18 cellular contexts compared by ENCODE assay signal in the genomic region with DNA sequence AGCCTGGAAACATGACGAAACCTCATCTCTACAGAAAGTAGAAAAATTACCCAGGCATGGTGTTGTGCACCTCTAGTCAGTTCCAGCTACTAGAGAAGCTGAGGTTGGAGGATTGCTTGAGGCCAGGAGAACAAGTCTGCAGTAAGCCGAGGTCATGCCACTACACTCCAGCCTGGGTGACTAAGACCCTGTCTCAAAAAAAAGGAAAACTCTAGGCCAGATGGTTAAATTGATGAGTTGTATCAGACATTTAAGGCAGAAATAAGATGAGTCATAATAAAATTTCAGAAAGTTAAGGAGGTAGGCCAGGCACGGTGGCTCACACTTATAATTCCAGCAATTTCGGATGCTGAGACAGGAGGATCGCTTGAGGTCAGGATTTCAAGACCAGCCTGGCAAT. TPM values are rescaled to one million over a fixed set of nuclear protein-coding genes. Genes with fewer than 3 reads are reported as not detected.
A peak's percentile ranks its signal among the peaks of the same experiment; 100 is the strongest.
DNase-seq lines count a peak whose midpoint lies in the region; TF ChIP-seq lines count a peak whose summit lies in the region.
"Had no signal": no experiment of that assay in that cellular context is flagged by ENCODE, and none has a peak within 500 bp of the region (broad histone marks: within the 10 kb centered on the region; RNA-seq: fewer than 3 reads in every experiment).

No MANE protein-coding gene starts in this region.

- intact Hi-C loops in activated CD4-positive, alpha-beta memory T cell treated with anti-CD3 and anti-CD28 coated beads for 36 hours (cut with micrococcal nuclease): no loop called here
- intact Hi-C loops in activated T-helper 2 cell treated with anti-CD3 and anti-CD28 coated beads, Interferon-gamma antibody, Interleukin-2, Interleukin-4, amounts not matched to agents 10 μg/mL and 5 μg/mL and 100 μg/mL, durations not matched to agents 14 hours and 24 hours and 36 hours (cut with micrococcal nuclease): no loop called here

- peaks cover 57% of the 10 kb centered on the region for H3K4me1 Mint-ChIP-seq in activated CD4-positive, alpha-beta memory T cell treated with anti-CD3 and anti-CD28 coated beads for 36 hours (ENCODE audit: low read depth)
- H3K4me1 Mint-ChIP-seq in activated CD4-positive, alpha-beta memory T cell treated with anti-CD3 and anti-CD28 coated beads, Interleukin-2, amount 10 ng/mL, durations not matched to agents 7 days and 5 days: peaks cover 33% of the 10 kb centered on the region
- peaks cover 32% of the 10 kb centered on the region for H3K4me1 Mint-ChIP-seq in activated T-helper 2 cell treated with anti-CD3 and anti-CD28 coated beads, Interferon-gamma antibody, Interleukin-2, Interleukin-4, amounts not matched to agents 10 μg/mL and 5 μg/mL and 100 μg/mL, durations not matched to agents 14 hours and 24 hours and 36 hours (ENCODE audit: low read depth)
- H3K4me1 Mint-ChIP-seq in osteocyte (ENCODE audit: unreplicated experiment): no peaks in the 10 kb centered on the region

- H3K27ac Mint-ChIP-seq in activated CD4-positive, alpha-beta memory T cell treated with anti-CD3 and anti-CD28 coated beads for 36 hours: peak overlapping the region; percentile 68
- no peak overlapping the region for H3K27ac Mint-ChIP-seq in activated CD4-positive, alpha-beta memory T cell treated with anti-CD3 and anti-CD28 coated beads, Interleukin-2, amount 10 ng/mL, durations not matched to agents 7 days and 5 days
- peak overlapping the region; percentile 51 for H3K27ac Mint-ChIP-seq in activated T-helper 2 cell treated with anti-CD3 and anti-CD28 coated beads, Interferon-gamma antibody, Interleukin-2, Interleukin-4, amounts not matched to agents 10 μg/mL and 5 μg/mL and 100 μg/mL, durations not matched to agents 14 hours and 24 hours and 36 hours
- H3K27ac Mint-ChIP-seq in osteocyte (ENCODE audit: unreplicated experiment): peak overlapping the region; percentile 54
- H3K27ac Mint-ChIP-seq: dendritic cell treated with granulocyte-macrophage colony-stimulating factor and Interleukin-4, amounts not matched to agents 40 ng/mL and 50 ng/mL, for 4 days; T-helper 2 cell treated with Interferon-gamma antibody and Interleukin-4, amounts not matched to agents 5 μg/mL and 100 μg/mL, for 36 hours; type B pancreatic cell had no signal

- no peaks in the 10 kb centered on the region for H3K27me3 Mint-ChIP-seq in activated CD4-positive, alpha-beta memory T cell treated with anti-CD3 and anti-CD28 coated beads for 36 hours
- H3K27me3 Mint-ChIP-seq in activated CD4-positive, alpha-beta memory T cell treated with anti-CD3 and anti-CD28 coated beads, Interleukin-2, amount 10 ng/mL, durations not matched to agents 7 days and 5 days: no peaks in the 10 kb centered on the region
- no peaks in the 10 kb centered on the region for H3K27me3 Mint-ChIP-seq in activated T-helper 2 cell treated with anti-CD3 and anti-CD28 coated beads, Interferon-gamma antibody, Interleukin-2, Interleukin-4, amounts not matched to agents 10 μg/mL and 5 μg/mL and 100 μg/mL, durations not matched to agents 14 hours and 24 hours and 36 hours (ENCODE audit: low read depth)
- H3K27me3 Mint-ChIP-seq in osteocyte (ENCODE audit: unreplicated experiment): no peaks in the 10 kb centered on the region
- H3K27me3 Mint-ChIP-seq: dendritic cell treated with granulocyte-macrophage colony-stimulating factor and Interleukin-4, amounts not matched to agents 40 ng/mL and 50 ng/mL, for 4 days; type B pancreatic cell had no signal

- no peak overlapping the region for H3K4me3 Mint-ChIP-seq in activated CD4-positive, alpha-beta memory T cell treated with anti-CD3 and anti-CD28 coated beads for 36 hours
- no peak overlapping the region for H3K4me3 Mint-ChIP-seq in activated CD4-positive, alpha-beta memory T cell treated with anti-CD3 and anti-CD28 coated beads, Interleukin-2, amount 10 ng/mL, durations not matched to agents 7 days and 5 days
- H3K4me3 Mint-ChIP-seq in activated T-helper 2 cell treated with anti-CD3 and anti-CD28 coated beads, Interferon-gamma antibody, Interleukin-2, Interleukin-4, amounts not matched to agents 10 μg/mL and 5 μg/mL and 100 μg/mL, durations not matched to agents 14 hours and 24 hours and 36 hours (ENCODE audit: low read depth): no peak overlapping the region
- H3K4me3 Mint-ChIP-seq in osteocyte (ENCODE audit: unreplicated experiment): no peak overlapping the region
- H3K4me3 Mint-ChIP-seq: dendritic cell treated with granulocyte-macrophage colony-stimulating factor and Interleukin-4, amounts not matched to agents 40 ng/mL and 50 ng/mL, for 4 days; T-helper 2 cell treated with Interferon-gamma antibody and Interleukin-4, amounts not matched to agents 5 μg/mL and 100 μg/mL, for 36 hours; type B pancreatic cell had no signal

- peak; percentile 14 for DNase-seq in activated CD4-positive, alpha-beta memory T cell treated with anti-CD3 and anti-CD28 coated beads for 36 hours
- DNase-seq in activated CD4-positive, alpha-beta memory T cell treated with anti-CD3 and anti-CD28 coated beads, Interleukin-2, amount 10 ng/mL, durations not matched to agents 7 days and 5 days: no peak
- DNase-seq in HCEC 1CT (peak; percentile 46), osteocyte (ENCODE audit: extremely low spot score, unreplicated experiment) (no peak), RWPE1 (ENCODE audit: low spot score) (no peak), DMS53 treated with DMSO at 0.1 percent for 48 hours (lab: John Stamatoyannopoulos, UW; ENCODE audit: unreplicated experiment) (no peak), caudate nucleus (lab: John Stamatoyannopoulos, UW) (no peak)
- DNase-seq in activated T-helper 2 cell treated with anti-CD3 and anti-CD28 coated beads, Interferon-gamma antibody, Interleukin-2, Interleukin-4, amounts not matched to agents 10 μg/mL and 5 μg/mL and 100 μg/mL, durations not matched to agents 14 hours and 24 hours and 36 hours (ENCODE audit: low spot score): no peak
- DNase-seq: activated CD4-positive, alpha-beta T cell treated with anti-CD3 and anti-CD28 coated beads for 1 hour; Karpas-422; NCI-H1436; NCI-H2227 treated with DMSO at 0.1 percent for 48 hours; SHP77 treated with DMSO at 0.1 percent for 48 hours had no signal

- H3K27ac ChIP-seq in RWPE1 (no peak overlapping the region), caudate nucleus (ENCODE audit: low read depth, low read length) (no peak overlapping the region)
- H3K27ac ChIP-seq: parathyroid adenoma had no signal

- POLR2A ChIA-PET in activated CD4-positive, alpha-beta memory T cell treated with anti-CD3 and anti-CD28 coated beads for 36 hours (lab: Charles Lee): no interaction called here
- POLR2A ChIA-PET in activated CD4-positive, alpha-beta memory T cell treated with anti-CD3 and anti-CD28 coated beads, Interleukin-2, amount 10 ng/mL, durations not matched to agents 7 days and 5 days (lab: Charles Lee): interaction anchor here (1.3 kb wide), 1 partner anchor 11 kb away, joined by 6 read pairs; a partner anchor contains a TSS
- POLR2A ChIA-PET in RWPE1 (lab: Yijun Ruan, JAX; ENCODE audit: low non-redundant PET): no interaction called here

- CTCF ChIA-PET in activated CD4-positive, alpha-beta memory T cell treated with anti-CD3 and anti-CD28 coated beads for 36 hours (lab: Charles Lee): interaction anchor here (1.9 kb wide), 1 partner anchor 11 kb away, joined by 7 read pairs; a partner anchor contains a TSS
- CTCF ChIA-PET in activated CD4-positive, alpha-beta memory T cell treated with anti-CD3 and anti-CD28 coated beads, Interleukin-2, amount 10 ng/mL, durations not matched to agents 7 days and 5 days (lab: Charles Lee): interaction anchor here (0.7 to 1.8 kb wide), 2 partner anchors 9 to 11 kb away, joined by 3 to 6 read pairs; a partner anchor contains a TSS
- CTCF ChIA-PET in RWPE1 (lab: Yijun Ruan, JAX): no interaction called here

- H3K9me3 Mint-ChIP-seq in activated CD4-positive, alpha-beta memory T cell treated with anti-CD3 and anti-CD28 coated beads for 36 hours: no peaks in the 10 kb centered on the region
- H3K9me3 Mint-ChIP-seq in activated CD4-positive, alpha-beta memory T cell treated with anti-CD3 and anti-CD28 coated beads, Interleukin-2, amount 10 ng/mL, durations not matched to agents 7 days and 5 days: no peaks in the 10 kb centered on the region
- no peaks in the 10 kb centered on the region for H3K9me3 Mint-ChIP-seq in activated T-helper 2 cell treated with anti-CD3 and anti-CD28 coated beads, Interferon-gamma antibody, Interleukin-2, Interleukin-4, amounts not matched to agents 10 μg/mL and 5 μg/mL and 100 μg/mL, durations not matched to agents 14 hours and 24 hours and 36 hours
- H3K9me3 Mint-ChIP-seq in osteocyte (ENCODE audit: unreplicated experiment): no peaks in the 10 kb centered on the region
- H3K9me3 Mint-ChIP-seq: dendritic cell treated with granulocyte-macrophage colony-stimulating factor and Interleukin-4, amounts not matched to agents 40 ng/mL and 50 ng/mL, for 4 days; T-helper 2 cell treated with Interferon-gamma antibody and Interleukin-4, amounts not matched to agents 5 μg/mL and 100 μg/mL, for 36 hours; type B pancreatic cell had no signal

- peaks cover 47% of the 10 kb centered on the region for H3K36me3 Mint-ChIP-seq in activated CD4-positive, alpha-beta memory T cell treated with anti-CD3 and anti-CD28 coated beads for 36 hours
- H3K36me3 Mint-ChIP-seq in activated CD4-positive, alpha-beta memory T cell treated with anti-CD3 and anti-CD28 coated beads, Interleukin-2, amount 10 ng/mL, durations not matched to agents 7 days and 5 days (ENCODE audit: low read depth): peaks cover 60% of the 10 kb centered on the region
- peaks cover 86% of the 10 kb centered on the region for H3K36me3 Mint-ChIP-seq in activated T-helper 2 cell treated with anti-CD3 and anti-CD28 coated beads, Interferon-gamma antibody, Interleukin-2, Interleukin-4, amounts not matched to agents 10 μg/mL and 5 μg/mL and 100 μg/mL, durations not matched to agents 14 hours and 24 hours and 36 hours (ENCODE audit: low read depth)
- H3K36me3 Mint-ChIP-seq in osteocyte (ENCODE audit: unreplicated experiment): peaks cover 51% of the 10 kb centered on the region

- TF ChIP-seq CTCF in osteocyte (IDR thresholded peaks at IDR 0.05) (no peak), RWPE1 (conservative IDR thresholded peaks at IDR 0.05; ENCODE audit: low read depth) (no peak)

RNA-seq across cellular contexts. Expression of a gene that starts 10.7 kb away (rescaled TPM):
- 100 to 1,000 TPM; 238 to 240 TPM for total RNA-seq in activated CD4-positive, alpha-beta memory T cell treated with anti-CD3 and anti-CD28 coated beads for 36 hours
- total RNA-seq in activated CD4-positive, alpha-beta memory T cell treated with anti-CD3 and anti-CD28 coated beads, Interleukin-2, amount 10 ng/mL, durations not matched to agents 7 days and 5 days: 100 to 1,000 TPM; 120 to 129 TPM
- 217 and 230 TPM in 2 replicates for total RNA-seq in activated T-helper 2 cell treated with anti-CD3 and anti-CD28 coated beads, Interferon-gamma antibody, Interleukin-2, Interleukin-4, amounts not matched to agents 10 μg/mL and 5 μg/mL and 100 μg/mL, durations not matched to agents 14 hours and 24 hours and 36 hours
- total RNA-seq in osteocyte: 85.3 and 90.1 TPM in 2 replicates

RNA-seq across cellular contexts. Expression of a gene that starts 11.2 kb away (rescaled TPM):
- 10 to 100 TPM; 28.3 to 31.7 TPM for total RNA-seq in activated CD4-positive, alpha-beta memory T cell treated with anti-CD3 and anti-CD28 coated beads for 36 hours
- 10 to 100 TPM; 46.7 to 48.2 TPM for total RNA-seq in activated CD4-positive, alpha-beta memory T cell treated with anti-CD3 and anti-CD28 coated beads, Interleukin-2, amount 10 ng/mL, durations not matched to agents 7 days and 5 days
- total RNA-seq in activated T-helper 2 cell treated with anti-CD3 and anti-CD28 coated beads, Interferon-gamma antibody, Interleukin-2, Interleukin-4, amounts not matched to agents 10 μg/mL and 5 μg/mL and 100 μg/mL, durations not matched to agents 14 hours and 24 hours and 36 hours: 23.6 and 26.8 TPM in 2 replicates
- total RNA-seq in osteocyte: 63.8 and 67.8 TPM in 2 replicates

RNA-seq across cellular contexts. Expression of a gene that starts 41.1 kb away (rescaled TPM):
- total RNA-seq in activated CD4-positive, alpha-beta memory T cell treated with anti-CD3 and anti-CD28 coated beads for 36 hours: 1 to 10 TPM; 2.6 to 4.1 TPM
- under 1 TPM in 1 of 2 experiments, not detected in 1; 0.43 TPM for total RNA-seq in activated CD4-positive, alpha-beta memory T cell treated with anti-CD3 and anti-CD28 coated beads, Interleukin-2, amount 10 ng/mL, durations not matched to agents 7 days and 5 days
- total RNA-seq in activated T-helper 2 cell treated with anti-CD3 and anti-CD28 coated beads, Interferon-gamma antibody, Interleukin-2, Interleukin-4, amounts not matched to agents 10 μg/mL and 5 μg/mL and 100 μg/mL, durations not matched to agents 14 hours and 24 hours and 36 hours: 0.37 TPM in 1 of 2 replicates, not detected in the other
- not detected in 2 replicates for total RNA-seq in osteocyte
- total RNA-seq: H4 had no signal

Comparison
In these comparisons a context has a peak if more than half of its experiments do, and no peak if none do; other contexts are left out.
1. DNase-seq: peak in activated CD4-positive, alpha-beta memory T cell treated with anti-CD3 and anti-CD28 coated beads for 36 hours (single experiment) and HCEC 1CT (single experiment); none in activated CD4-positive, alpha-beta memory T cell treated with anti-CD3 and anti-CD28 coated beads, Interleukin-2, amount 10 ng/mL, durations not matched to agents 7 days and 5 days (single experiment), activated T-helper 2 cell treated with anti-CD3 and anti-CD28 coated beads, Interferon-gamma antibody, Interleukin-2, Interleukin-4, amounts not matched to agents 10 μg/mL and 5 μg/mL and 100 μg/mL, durations not matched to agents 14 hours and 24 hours and 36 hours (single experiment), osteocyte (single experiment), RWPE1 (single experiment), DMS53 treated with DMSO at 0.1 percent for 48 hours (single experiment) and caudate nucleus (0 of 61).